Comparison of ENCODE assay signal across 21 cellular contexts in genomic region chr5:156949424-156949823, GRCh38. TPM values are rescaled to one million over a fixed set of nuclear protein-coding genes. Genes with fewer than 3 reads are reported as not detected.
DNase-seq lines count a peak whose midpoint lies in the region; ATAC-seq, FAIRE-seq and TF ChIP-seq lines count a peak whose summit lies in the region.
"Had no signal": no experiment of that assay in that cellular context is flagged by ENCODE, and none has a peak within 500 bp of the region (broad histone marks: within the 10 kb centered on the region; RNA-seq: fewer than 3 reads in every experiment).

No MANE protein-coding gene starts in this region.

- ATAC-seq in GM12878 (peak; percentile 32; the same call in 2 of the 3 replicates), heart left ventricle (no peak)
- ATAC-seq in stimulated activated naive CD8-positive, alpha-beta T cell treated with anti-CD3 and anti-CD28 coated beads, Interleukin-15, Interleukin-2, amounts not matched to agents 100 U/mL and 50 U/mL, for 24 hours: peak; percentile 84
- no peak for ATAC-seq in natural killer cell treated with Interleukin-12 subunit alpha and Interleukin-12 subunit beta and Interleukin-15 and Interleukin-18, amount 100 ng/mL, for 72 hours
- ATAC-seq: A549 had no signal

- intact Hi-C loops in activated CD4-positive, alpha-beta T cell treated with anti-CD3 and anti-CD28 coated beads, Interleukin-2, amount 10 ng/mL, durations not matched to agents 24 days and 14 days (cut with micrococcal nuclease): no loop called here
- intact Hi-C loops in OCI-LY7 (cut with micrococcal nuclease; ENCODE audit: unreplicated experiment) (no loop called here), GM12878 (cut with micrococcal nuclease; ENCODE audit: unreplicated experiment) (no loop called here), heart left ventricle (cut with DNase I) (no loop called here)

- no peaks in the 10 kb centered on the region for H3K79me2 ChIP-seq in OCI-LY7 (ENCODE audit: insufficient read depth, low read depth, low read length)
- no peaks in the 10 kb centered on the region for H3K79me2 ChIP-seq in GM12878 (ENCODE audit: control insufficient read depth, insufficient read depth, low read length)

- H3K27ac ChIP-seq in OCI-LY7 (ENCODE audit: low read depth, low read length, poor library complexity, severe bottlenecking) (no peak overlapping the region), GM12878 (ENCODE audit: control insufficient read depth, insufficient read depth) (no peak overlapping the region), heart left ventricle (no peak overlapping the region)
- H3K27ac ChIP-seq: A549 had no signal

- H3K4me2 ChIP-seq in OCI-LY7 (ENCODE audit: low read length) (no peak overlapping the region), GM12878 (ENCODE audit: control insufficient read depth, insufficient read depth) (no peak overlapping the region)
- H3K4me2 ChIP-seq: A549 had no signal

- no peak overlapping the region for H3K9ac ChIP-seq in GM12878 (ENCODE audit: control insufficient read depth, insufficient read depth, low read length)

- POLR2A ChIA-PET in OCI-LY7 (lab: Charles Lee): no interaction called here
- POLR2A ChIA-PET in GM12878 (lab: Charles Lee): no interaction called here

- peaks cover 29% of the 10 kb centered on the region for H3K4me1 Mint-ChIP-seq in activated CD4-positive, alpha-beta T cell treated with anti-CD3 and anti-CD28 coated beads, Interleukin-2, amount 10 ng/mL, durations not matched to agents 24 days and 14 days
- peaks cover 12 to 18% of the 10 kb centered on the region in 2 donors for H3K4me1 Mint-ChIP-seq in natural killer cell treated with Interleukin-12 subunit alpha and Interleukin-12 subunit beta and Interleukin-15 and Interleukin-18, amount 100 ng/mL, for 72 hours (ENCODE audit: low read depth in 2 of 2)

- no peaks in the 10 kb centered on the region for H3K27me3 ChIP-seq in GM12878 (replicated peaks in 1 of 2; ENCODE audit: control insufficient read depth in 2 of 2, insufficient read depth in 2 of 2, low read length in 1 of 2)
- H3K27me3 ChIP-seq in heart left ventricle: no peaks in the 10 kb centered on the region

- peak overlapping the region; percentile 17 for H3K4me3 Mint-ChIP-seq in activated CD4-positive, alpha-beta T cell treated with anti-CD3 and anti-CD28 coated beads, Interleukin-2, amount 10 ng/mL, durations not matched to agents 24 days and 14 days
- no peak overlapping the region for H3K4me3 Mint-ChIP-seq in natural killer cell treated with Interleukin-12 subunit alpha and Interleukin-12 subunit beta and Interleukin-15 and Interleukin-18, amount 100 ng/mL, for 72 hours
- H3K4me3 Mint-ChIP-seq: CD4-positive, alpha-beta T cell had no signal

- TF ChIP-seq CTCF in OCI-LY7 (conservative IDR thresholded peaks at IDR 0.05; ENCODE audit: low read length) (no peak), GM12878 (IDR thresholded peaks at IDR 0.05 in 2 of 3, conservative IDR thresholded peaks at IDR 0.05 in 1 of 3; ENCODE audit: control insufficient read depth in 2 of 3, extremely low read depth in 1 of 3, insufficient read depth in 1 of 3, low read depth in 3 of 3, low read length in 3 of 3) (no peak), heart left ventricle (IDR thresholded peaks at IDR 0.05) (no peak)

- H3K27me3 Mint-ChIP-seq in activated CD4-positive, alpha-beta T cell treated with anti-CD3 and anti-CD28 coated beads, Interleukin-2, amount 10 ng/mL, durations not matched to agents 24 days and 14 days: no peaks in the 10 kb centered on the region
- H3K27me3 Mint-ChIP-seq in natural killer cell treated with Interleukin-12 subunit alpha and Interleukin-12 subunit beta and Interleukin-15 and Interleukin-18, amount 100 ng/mL, for 72 hours: no peaks in the 10 kb centered on the region
- H3K27me3 Mint-ChIP-seq: CD4-positive, alpha-beta T cell had no signal

- no peak for FAIRE-seq in GM12878 (lab: Jason Lieb, UNC)
- FAIRE-seq: A549 had no signal

- SMC1A ChIA-PET in GM12878 (lab: Charles Lee; ENCODE audit: uncharacterized antibody, unreplicated experiment): interaction anchor here (0.7 kb wide), 1 partner anchor 16 kb away, joined by 3 read pairs; no protein-coding TSS in a partner anchor

- H3K27ac Mint-ChIP-seq in activated CD4-positive, alpha-beta T cell treated with anti-CD3 and anti-CD28 coated beads, Interleukin-2, amount 10 ng/mL, durations not matched to agents 24 days and 14 days: peak overlapping the region; percentile 90
- no peak overlapping the region for H3K27ac Mint-ChIP-seq in natural killer cell treated with Interleukin-12 subunit alpha and Interleukin-12 subunit beta and Interleukin-15 and Interleukin-18, amount 100 ng/mL, for 72 hours
- H3K27ac Mint-ChIP-seq: CD4-positive, alpha-beta T cell had no signal

- H3K4me3 ChIP-seq in OCI-LY7 (ENCODE audit: low read depth, low read length, poor library complexity, severe bottlenecking): no peak overlapping the region
- no peak overlapping the region for H3K4me3 ChIP-seq in GM12878
- H3K4me3 ChIP-seq in heart left ventricle: no peak overlapping the region
- H3K4me3 ChIP-seq: A549 had no signal

- H2AFZ ChIP-seq in OCI-LY7 (ENCODE audit: low read length) (peak overlapping the region; percentile 18; the same call in 1 of the 2 replicates), GM12878 (ENCODE audit: control insufficient read depth, low read depth, low read length) (no peak overlapping the region)

- H3K9me3 ChIP-seq in OCI-LY7 (ENCODE audit: low read length) (no peaks in the 10 kb centered on the region), GM12878 (replicated peaks; ENCODE audit: control insufficient read depth, insufficient read depth, low read length) (no peaks in the 10 kb centered on the region), heart left ventricle (no peaks in the 10 kb centered on the region)
- H3K9me3 ChIP-seq: A549, Caco-2 had no signal

- H3K4me1 ChIP-seq in OCI-LY7 (ENCODE audit: insufficient read depth, low read length, poor library complexity, severe bottlenecking): peaks cover 14% of the 10 kb centered on the region
- H3K4me1 ChIP-seq in GM12878 (ENCODE audit: control insufficient read depth, insufficient read depth, low read length): no peaks in the 10 kb centered on the region
- H3K4me1 ChIP-seq in heart left ventricle: no peaks in the 10 kb centered on the region
- H3K4me1 ChIP-seq: A549, Caco-2 had no signal

- TF ChIP-seq RAD21 in GM12878 (IDR thresholded peaks at IDR 0.05; ENCODE audit: insufficient read depth, low read depth, low read length): no peak

- H3K36me3 Mint-ChIP-seq in activated CD4-positive, alpha-beta T cell treated with anti-CD3 and anti-CD28 coated beads, Interleukin-2, amount 10 ng/mL, durations not matched to agents 24 days and 14 days (ENCODE audit: low read depth): peaks cover 36% of the 10 kb centered on the region
- H3K36me3 Mint-ChIP-seq in natural killer cell treated with Interleukin-12 subunit alpha and Interleukin-12 subunit beta and Interleukin-15 and Interleukin-18, amount 100 ng/mL, for 72 hours: peaks cover 15% of the 10 kb centered on the region

- RAD21 ChIA-PET in GM12878 (lab: Charles Lee; ENCODE audit: unreplicated experiment): no interaction called here

- CTCF ChIA-PET in OCI-LY7 (lab: Charles Lee; ENCODE audit: unreplicated experiment) (no interaction called here), GM12878 (lab: Yijun Ruan, JAX) (interaction anchor here (1.5 kb wide), 1 partner anchor 73 kb away, joined by 3 read pairs; no protein-coding TSS in a partner anchor)

- peaks cover 32% of the 10 kb centered on the region for H3K9me3 Mint-ChIP-seq in activated CD4-positive, alpha-beta T cell treated with anti-CD3 and anti-CD28 coated beads, Interleukin-2, amount 10 ng/mL, durations not matched to agents 24 days and 14 days
- no peaks in the 10 kb centered on the region for H3K9me3 Mint-ChIP-seq in natural killer cell treated with Interleukin-12 subunit alpha and Interleukin-12 subunit beta and Interleukin-15 and Interleukin-18, amount 100 ng/mL, for 72 hours
- H3K9me3 Mint-ChIP-seq: CD4-positive, alpha-beta T cell had no signal

- TF ChIP-seq EP300 in GM12878 (IDR thresholded peaks at IDR 0.05; ENCODE audit: borderline replicate concordance in 1 of 2, control insufficient read depth in 1 of 2, low read depth in 2 of 2, low read length in 2 of 2): no peak

- no peaks in the 10 kb centered on the region for H4K20me1 ChIP-seq in OCI-LY7 (ENCODE audit: insufficient read depth, low read length)
- H4K20me1 ChIP-seq in GM12878 (ENCODE audit: control insufficient read depth, insufficient read depth): no peaks in the 10 kb centered on the region

- TF ChIP-seq POLR2A in GM12878 (IDR thresholded peaks at IDR 0.05; ENCODE audit: low read depth, low read length) (no peak), heart left ventricle (IDR thresholded peaks at IDR 0.05) (no peak)

- H3K36me3 ChIP-seq in OCI-LY7 (ENCODE audit: insufficient read depth, low read length) (no peaks in the 10 kb centered on the region; the same call in 1 of the 2 replicates), GM12878 (ENCODE audit: control insufficient read depth in 2 of 2, insufficient read depth in 2 of 2, low read length in 1 of 2) (no peaks in the 10 kb centered on the region), heart left ventricle (no peaks in the 10 kb centered on the region)

- BruUV-seq in OCI-LY7 (replicated peaks; lab: Mats Ljungman, UMichigan) (no TSS peak), GM12878 (replicated peaks; lab: Mats Ljungman, UMichigan) (no TSS peak)

- DNase-seq in activated CD4-positive, alpha-beta T cell treated with anti-CD3 and anti-CD28 coated beads, Interleukin-2, amount 10 ng/mL, durations not matched to agents 24 days and 14 days: no peak
- no peak for DNase-seq in activated CD4-positive, alpha-beta T cell treated with anti-CD3 and anti-CD28 coated beads, Interleukin-2, amount 50 U/mL, for 48 hours
- DNase-seq in OCI-LY7 (ENCODE audit: low spot score): no peak
- DNase-seq in GM12878 (ENCODE audit: low read depth, low spot score): no peak
- DNase-seq in stimulated activated naive CD8-positive, alpha-beta T cell treated with anti-CD3 and anti-CD28 coated beads, Interleukin-15, Interleukin-2, amounts not matched to agents 100 U/mL and 50 U/mL, for 24 hours: no peak
- no peak for DNase-seq in natural killer cell treated with Interleukin-12 subunit alpha and Interleukin-12 subunit beta and Interleukin-15 and Interleukin-18, amount 100 ng/mL, for 72 hours (ENCODE audit: low spot score)
- DNase-seq in heart left ventricle: no peak
- DNase-seq: Caco-2; CD4-positive, alpha-beta T cell; GF-D8; GOT3; KBM-7; NCI-H1105 treated with DMSO at 0.1 percent for 48 hours; NCI-H2107; NCI-H226; NCI-H524; NCI-H82; RPMI8226; SIG-M5 had no signal

- H3K9me2 ChIP-seq in OCI-LY7 (ENCODE audit: insufficient read depth, low read length): no peaks in the 10 kb centered on the region

- in situ Hi-C loops in GM12878 (cut with MboI): no loop called here

RNA-seq across cellular contexts. Expression of gene TIMD4, which starts 13.6 kb away (rescaled TPM):
- total RNA-seq in activated CD4-positive, alpha-beta T cell treated with anti-CD3 and anti-CD28 coated beads, Interleukin-2, amount 10 ng/mL, durations not matched to agents 24 days and 14 days: 13.9 and 15.1 TPM in 2 replicates
- 0.82 and 1.1 TPM in 2 replicates for total RNA-seq in OCI-LY7 (2014; rRNA removed; shearing (Covaris generic))
- total RNA-seq in OCI-LY7 (2022) (0.50 and 1.3 TPM in 2 replicates), GM12878 (2014; rRNA removed) (2.7 and 3.7 TPM in 2 replicates), GM12878 (2014; rRNA removed; fragmentation: Illumina TruSeq; extraction: Trizol) (1.9 and 2.0 TPM in 2 replicates), GM12878 (2021) (2.9 and 4.2 TPM in 2 replicates), heart left ventricle (10 to 100 TPM in 1 of 9 donors, under 1 TPM in 2, not detected in 6; 0.42 to 14.8 (median 0.45) TPM)
- total RNA-seq in GM12878 (2013; cell fraction: nucleolus; rRNA removed): 4.0 and 10.0 TPM in 2 replicates
- polyA plus RNA-seq in GM12878 (2011; ENCODE audit: low read depth): 0.26 TPM
- polyA plus RNA-seq in GM12878 (2011; rRNA removed) (15.4 and 17.4 TPM in 2 replicates), GM12878 (2014; fragmentation: Illumina TruSeq; extraction: Trizol) (0.89 and 1.3 TPM in 2 replicates), GM12878 (2014; fragmentation: Nextera tagmentation; extraction: Ambion mirVana) (1 to 10 TPM; 7.6 to 8.5 TPM), GM12878 (2014; rRNA removed) (2.4 and 2.8 TPM in 2 replicates), GM12878 (2016; fragmentation: Nextera tagmentation; extraction: Ambion mirVana) (10 to 100 TPM in 1 of 2 experiments, 1 to 10 TPM in 1; 9.4 to 10.6 TPM), heart left ventricle (not detected)
- polyA plus RNA-seq in GM12878 (2011; cell fraction: cytosol; rRNA removed): 4.3 and 4.8 TPM in 2 replicates
- 2.8 and 5.4 TPM in 2 replicates for polyA plus RNA-seq in GM12878 (2011; cell fraction: nucleus; rRNA removed)
- 5.6 and 6.1 TPM in 2 replicates for polyA plus RNA-seq in GM12878 (2012)
- polyA minus RNA-seq in GM12878 (2011; rRNA and poly(A)+ RNA removed): 1.6 and 5.0 TPM in 2 replicates
- 1.9 TPM in 1 of 2 replicates, not detected in the other for polyA minus RNA-seq in GM12878 (2011; cell fraction: cytosol; rRNA and poly(A)+ RNA removed)
- polyA minus RNA-seq in GM12878 (2011; cell fraction: nucleus; rRNA and poly(A)+ RNA removed): 0.57 and 1.3 TPM in 2 replicates
- 10 to 100 TPM in 1 of 2 donors, 1 to 10 TPM in 1; 8.6 to 13.5 TPM for total RNA-seq in natural killer cell treated with Interleukin-12 subunit alpha and Interleukin-12 subunit beta and Interleukin-15 and Interleukin-18, amount 100 ng/mL, for 72 hours
- polyA plus RNA-seq: BJ had no signal

Comparison
In these comparisons a context has a peak if more than half of its experiments do, and no peak if none do; other contexts are left out.
1. ATAC-seq: peak in GM12878 (single experiment) and stimulated activated naive CD8-positive, alpha-beta T cell treated with anti-CD3 and anti-CD28 coated beads, Interleukin-15, Interleukin-2, amounts not matched to agents 100 U/mL and 50 U/mL, for 24 hours (single experiment); none in natural killer cell treated with Interleukin-12 subunit alpha and Interleukin-12 subunit beta and Interleukin-15 and Interleukin-18, amount 100 ng/mL, for 72 hours (0 of 2) and heart left ventricle (0 of 4).